In genomic region chr5:43066231-43066798, GRCh38 we compare ENCODE assay signal across 8 cellular contexts. TPM values are rescaled to one million over a fixed set of nuclear protein-coding genes. Genes with fewer than 3 reads are reported as not detected.
DNase-seq lines count a peak whose midpoint lies in the region; ATAC-seq and TF ChIP-seq lines count a peak whose summit lies in the region.

No MANE protein-coding gene starts in this region.

- peaks cover 19 to 30% of the 10 kb centered on the region in 2 donors for H3K4me1 ChIP-seq in adrenal gland (replicated peaks in 1 of 2)
- H3K4me1 ChIP-seq in psoas muscle = peaks cover 19% of the 10 kb centered on the region

- H3K27me3 ChIP-seq in adrenal gland (no peaks in the 10 kb centered on the region), psoas muscle (ENCODE audit: insufficient read depth in 3 of 3, low read length in 2 of 3) (no peaks in the 10 kb centered on the region)

- TF ChIP-seq CTCF in adrenal gland (IDR thresholded peaks at IDR 0.05) (no peak), psoas muscle (IDR thresholded peaks at IDR 0.05) (no peak)

- WGBS in adrenal gland, 4 donors = 0 to 1% (median 0%) methylated on average over 22 to 57 of the region's 57 CpGs
- 0% methylated on average over 41 to 57 of the region's 57 CpGs for WGBS in psoas muscle, 3 donors

- H3K4me3 ChIP-seq in adrenal gland (peak overlapping the region; percentile 67 to 85 (median 77)), psoas muscle (peak overlapping the region; percentile 94)

- intact Hi-C loops in adrenal gland (cut with DNase I) = no loop called here
- intact Hi-C loops in left ventricle myocardium superior (cut with micrococcal nuclease) = no loop called here
- intact Hi-C loops in psoas muscle (cut with DNase I) = loop anchor here (1.0 to 2.0 kb wide), 2 partner anchors 24 to 54 kb away; partner anchors contain the start of gene ZNF131 (in 1 of the 2)

- H3K9me3 ChIP-seq in adrenal gland (replicated peaks in 1 of 3) (no peaks in the 10 kb centered on the region), psoas muscle (no peaks in the 10 kb centered on the region)

- DNase-seq in DMS153 (lab: John Stamatoyannopoulos, UW) = peak; percentile 76
- DNase-seq in LoVo (ENCODE audit: low spot score) = peak; percentile 77
- DNase-seq in adrenal gland = peak; percentile 69 to 87 (median 77)
- DNase-seq in left ventricle myocardium superior = peak; percentile 87
- peak; percentile 78 to 88 for DNase-seq in psoas muscle
- peak; percentile 74 for DNase-seq in ureter (ENCODE audit: low spot score)

- ATAC-seq in GM21619 (IDR thresholded peaks at IDR 0.05; ENCODE audit: unreplicated experiment) = peak; percentile 23
- ATAC-seq in SK-N-SH treated with all-trans-retinoic acid at 6 μM for 48 hours = peak; percentile 62
- peak; percentile 67 for ATAC-seq in left ventricle myocardium superior
- ATAC-seq in psoas muscle = peak; percentile 53 to 66 (median 58)

- H3K27ac ChIP-seq in adrenal gland (peak overlapping the region; percentile 96 to 99 (median 98)), psoas muscle (peak overlapping the region; percentile 100)

- TF ChIP-seq POLR2A in adrenal gland (IDR thresholded peaks at IDR 0.05) = peak; percentile 49 to 71

- H3K36me3 ChIP-seq in adrenal gland (replicated peaks in 1 of 2) (peaks cover 0 to 13% of the 10 kb centered on the region in 2 donors), psoas muscle (ENCODE audit: insufficient read depth in 1 of 2, low read depth in 1 of 2) (peaks cover 0 to 15% of the 10 kb centered on the region in 2 donors)

TF ChIP-seq in SK-N-SH treated with all-trans-retinoic acid at 6 μM for 48 hours, 23 proteins besides CTCF, POLR2A, EP300 and RAD21:
- no peak for TF ChIP-seq BACH2 (CRISPR knock-in tag; IDR thresholded peaks at IDR 0.05; ENCODE audit: borderline replicate concordance)
- no peak for TF ChIP-seq TOX (CRISPR knock-in tag; IDR thresholded peaks at IDR 0.05; ENCODE audit: borderline replicate concordance)
- TF ChIP-seq GLIS3 (CRISPR knock-in tag; IDR thresholded peaks at IDR 0.05) = no peak
- no peak for TF ChIP-seq ZFP30 (CRISPR knock-in tag; IDR thresholded peaks at IDR 0.05)
- TF ChIP-seq ZFP3 (CRISPR knock-in tag; IDR thresholded peaks at IDR 0.05) = no peak
- TF ChIP-seq PATZ1 (CRISPR knock-in tag; IDR thresholded peaks at IDR 0.05; ENCODE audit: borderline replicate concordance) = no peak
- no peak for TF ChIP-seq ZNF565 (CRISPR knock-in tag; conservative IDR thresholded peaks at IDR 0.05; ENCODE audit: low read depth)
- TF ChIP-seq SNAI2 (CRISPR knock-in tag; IDR thresholded peaks at IDR 0.05) = no peak
- TF ChIP-seq TSHZ2 (CRISPR knock-in tag; IDR thresholded peaks at IDR 0.05) = no peak
- TF ChIP-seq TCF4 (CRISPR knock-in tag; IDR thresholded peaks at IDR 0.05; ENCODE audit: borderline replicate concordance) = no peak
- no peak for TF ChIP-seq PPARA (CRISPR knock-in tag; IDR thresholded peaks at IDR 0.05; ENCODE audit: borderline replicate concordance)
- no peak for TF ChIP-seq POU6F1 (CRISPR knock-in tag; IDR thresholded peaks at IDR 0.05; ENCODE audit: borderline replicate concordance, low read depth)
- TF ChIP-seq ESRRG (CRISPR knock-in tag; IDR thresholded peaks at IDR 0.05) = no peak

RNA-seq across cellular contexts. Expression of gene ANXA2R, which starts 26.2 kb away (rescaled TPM):
- 1 to 10 TPM in 7 of 8 donors, under 1 TPM in 1; 0.30 to 3.7 (median 2.8) TPM for total RNA-seq in adrenal gland
- 1 to 10 TPM in 2 of 3 donors, under 1 TPM in 1; 0.55 to 5.2 (median 3.5) TPM for polyA plus RNA-seq in adrenal gland
- 1.2 TPM for total RNA-seq in left ventricle myocardium superior
- 1 to 10 TPM in 1 of 4 donors, under 1 TPM in 3; 0.46 to 1.6 (median 0.78) TPM for total RNA-seq in psoas muscle
- 1 to 10 TPM in 2 of 3 donors, under 1 TPM in 1; 0.66 to 2.7 (median 1.8) TPM for polyA plus RNA-seq in psoas muscle
- 4.4 TPM for total RNA-seq in ureter

RNA-seq across cellular contexts. Expression of gene ZNF131, which starts 54.4 kb away (rescaled TPM):
- total RNA-seq in adrenal gland (10 to 100 TPM; 11.8 to 38.3 (median 26.6) TPM), left ventricle myocardium superior (14.5 TPM), psoas muscle (10 to 100 TPM; 16.7 to 23.7 (median 18.7) TPM), ureter (36.7 TPM)
- polyA plus RNA-seq in adrenal gland (10 to 100 TPM; 32.1 to 60.9 (median 50.2) TPM), psoas muscle (10 to 100 TPM; 14.9 to 21.1 (median 15.2) TPM)

Comparison
In these comparisons a context has a peak if more than half of its experiments do, and no peak if none do; other contexts are left out.
1. Peak in every context shown above with its lines: DNase-seq, ATAC-seq, H3K4me3 ChIP-seq and H3K27ac ChIP-seq.
2. intact Hi-C loops: an anchor here in psoas muscle (1.0 to 2.0 kb wide); none called in adrenal gland and left ventricle myocardium superior.